Comparison of ENCODE assay signal across 7 cellular contexts in the genomic region with DNA sequence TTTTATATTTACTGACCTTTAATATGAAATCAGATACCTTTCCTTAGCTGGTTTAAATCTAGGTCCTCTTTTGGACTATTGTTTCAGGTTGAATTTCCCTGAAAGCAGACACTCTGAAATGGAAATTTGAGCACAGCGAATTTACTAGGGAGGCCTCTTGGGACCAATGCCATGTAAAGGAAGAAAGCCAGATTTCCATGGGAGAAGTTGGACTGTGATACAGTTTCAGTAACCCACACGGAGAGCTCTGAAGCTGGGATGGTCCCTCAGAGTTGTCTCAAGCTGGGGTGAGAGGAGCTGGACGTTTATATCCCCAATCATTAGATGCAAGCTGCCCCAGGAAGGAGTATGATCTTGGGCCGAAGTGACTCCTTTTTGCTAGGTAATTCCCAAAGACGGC. TPM values are rescaled to one million over a fixed set of nuclear protein-coding genes. Genes with fewer than 3 reads are reported as not detected.
DNase-seq lines count a peak whose midpoint lies in the region; ATAC-seq, FAIRE-seq and TF ChIP-seq lines count a peak whose summit lies in the region.
"Not testable (repeated sequence)": the region's sequence is repeated elsewhere in the genome, so short reads cannot be mapped to it uniquely, and the experiment has no call there.

No MANE protein-coding gene starts in this region.

- CTCF ChIA-PET in PC-3 (lab: Charles Lee), result not testable (repeated sequence)

- ATAC-seq in PC-3, result peak; percentile 27; the same call in 1 of the 2 replicates
- ATAC-seq in left ventricle myocardium superior, result peak; percentile 62
- ATAC-seq in gastrocnemius medialis, result peak; percentile 36 to 88

- H3K14ac ChIP-seq in mesenchymal stem cell (ENCODE audit: low read length in 2 of 2), result not testable (repeated sequence)

- POLR2A ChIA-PET in PC-3 (lab: Charles Lee; ENCODE audit: unreplicated experiment), result not testable (repeated sequence)

- not testable (repeated sequence) for H4K20me1 ChIP-seq in PC-3 (ENCODE audit: low read length)

- intact Hi-C loops in PC-3 (cut with micrococcal nuclease), result loop anchor here (10.0 kb wide), 1 partner anchor 112 kb away; no protein-coding TSS in a partner anchor
- intact Hi-C loops in left ventricle myocardium superior (cut with micrococcal nuclease); gastrocnemius medialis (cut with DNase I; ENCODE audit: low total_unique reads): not testable (repeated sequence)

- not testable (repeated sequence) for H3K4ac ChIP-seq in mesenchymal stem cell (ENCODE audit: low read depth in 1 of 2, low read length in 2 of 2)

- H3K4me1 ChIP-seq in PC-3 (ENCODE audit: insufficient read depth, low read length); mesenchymal stem cell (ENCODE audit: control insufficient read depth, insufficient read depth, low read depth, low read length): not testable (repeated sequence)
- peaks cover 12 to 13% of the 10 kb centered on the region in 2 donors for H3K4me1 ChIP-seq in gastrocnemius medialis

- H3K23ac ChIP-seq in mesenchymal stem cell (ENCODE audit: low read length in 2 of 2), result not testable (repeated sequence)

- H3F3A ChIP-seq in PC-3 (ENCODE audit: low read length, unreplicated experiment), result not testable (repeated sequence)

- 100% methylated on average over 2 of the region's 5 CpGs for WGBS in mesenchymal stem cell

- H3K27ac ChIP-seq in PC-3 (ENCODE audit: low read length), result not testable (repeated sequence)
- peak overlapping the region; percentile 40 for H3K27ac ChIP-seq in mesenchymal stem cell (ENCODE audit: low read length, poor library complexity, severe bottlenecking)
- H3K27ac ChIP-seq in gastrocnemius medialis, result peak overlapping the region; percentile 7 to 55 (median 32)

- H3K18ac ChIP-seq in mesenchymal stem cell (ENCODE audit: low read depth in 1 of 2, low read length in 2 of 2), result not testable (repeated sequence)

- H2BK5ac ChIP-seq in mesenchymal stem cell (ENCODE audit: low read depth, low read length, poor library complexity, severe bottlenecking), result not testable (repeated sequence)

- H3K79me1 ChIP-seq in mesenchymal stem cell (replicated peaks; ENCODE audit: low read length, poor library complexity, severe bottlenecking), result not testable (repeated sequence)

- H3K36me3 ChIP-seq in PC-3 (ENCODE audit: low read depth, low read length); mesenchymal stem cell (ENCODE audit: control insufficient read depth in 1 of 2, insufficient read depth in 2 of 2, low read depth in 1 of 2, low read length in 2 of 2); gastrocnemius medialis: not testable (repeated sequence)

- not testable (repeated sequence) for H2BK15ac ChIP-seq in mesenchymal stem cell (ENCODE audit: low read depth, poor library complexity, severe bottlenecking)

- not testable (repeated sequence) for H3K4me3 ChIP-seq in PC-3 (ENCODE audit: low read length); mesenchymal stem cell (ENCODE audit: insufficient read depth in 1 of 2, low read depth in 1 of 2, low read length in 2 of 2); gastrocnemius medialis

- H2BK120ac ChIP-seq in mesenchymal stem cell (ENCODE audit: low read depth, low read length), result not testable (repeated sequence)

- in situ Hi-C loops in gastrocnemius medialis (cut with MboI; ENCODE audit: low sequenced_read_pairs in 4 of 4), result loop anchor here in 3 of 4 donors (25.0 kb wide), 1 partner anchor 299 kb away; a partner anchor contains a TSS

- H4K8ac ChIP-seq in mesenchymal stem cell (ENCODE audit: low read length), result not testable (repeated sequence)

- H3K9ac ChIP-seq in PC-3 (ENCODE audit: low read length); mesenchymal stem cell (ENCODE audit: low read length): not testable (repeated sequence)

- H3K9me3 ChIP-seq in PC-3 (ENCODE audit: low read length); mesenchymal stem cell (ENCODE audit: control insufficient read depth, low read length); gastrocnemius medialis: not testable (repeated sequence)

- not testable (repeated sequence) for TF ChIP-seq CTCF in PC-3 (conservative IDR thresholded peaks at IDR 0.05; ENCODE audit: low read depth, low read length); gastrocnemius medialis (IDR thresholded peaks at IDR 0.05 in 4 of 5, conservative IDR thresholded peaks at IDR 0.05 in 1 of 5)

- not testable (repeated sequence) for H3K4me2 ChIP-seq in PC-3 (ENCODE audit: low read length); mesenchymal stem cell (ENCODE audit: low read length, poor library complexity, severe bottlenecking)

- not testable (repeated sequence) for H2BK12ac ChIP-seq in mesenchymal stem cell (ENCODE audit: low read length in 2 of 2)

- not testable (repeated sequence) for H3K27me3 ChIP-seq in PC-3 (ENCODE audit: low read length); mesenchymal stem cell (ENCODE audit: control insufficient read depth in 1 of 2, insufficient read depth in 1 of 2, low read length in 2 of 2); gastrocnemius medialis

- H3K9me2 ChIP-seq in PC-3 (replicated peaks; ENCODE audit: low read length), result not testable (repeated sequence)

- FAIRE-seq in GM12892 (lab: Jason Lieb, UNC), result peak; percentile 53

- not testable (repeated sequence) for TF ChIP-seq POLR2A in GM12892 (IDR thresholded peaks at IDR 0.05; ENCODE audit: low read depth, low read length); gastrocnemius medialis (IDR thresholded peaks at IDR 0.05)

- H3K79me2 ChIP-seq in PC-3 (ENCODE audit: low read length), result not testable (repeated sequence)

- not testable (repeated sequence) for BruUV-seq in PC-3 (replicated peaks; lab: Mats Ljungman, UMichigan)

- H4K91ac ChIP-seq in mesenchymal stem cell (ENCODE audit: low read length), result not testable (repeated sequence)

- H2AFZ ChIP-seq in PC-3 (ENCODE audit: low read length); mesenchymal stem cell (ENCODE audit: low read depth, low read length): not testable (repeated sequence)

- DNase-seq in GM12892 (ENCODE audit: insufficient read length); PC-3; left ventricle myocardium superior; mesenchymal stem cell; gastrocnemius medialis: not testable (repeated sequence)
- DNase-seq in NCI-H2107 treated with DMSO at 0.1 percent for 48 hours (lab: John Stamatoyannopoulos, UW; ENCODE audit: unreplicated experiment) (peak; percentile 31), fibroblast of gingiva (ENCODE audit: low read depth) (peak; percentile 9)

- H2AK5ac ChIP-seq in mesenchymal stem cell (ENCODE audit: low read length, severe bottlenecking), result not testable (repeated sequence)

RNA-seq across cellular contexts. Expression of a gene that starts 14.5 kb away (rescaled TPM):
- polyA plus RNA-seq in GM12892 (2012; ENCODE audit: missing spikeins), result 7.7 TPM
- total RNA-seq in PC-3 (2014; rRNA removed) (10.0 and 12.8 TPM in 2 replicates), left ventricle myocardium superior (9.3 TPM), gastrocnemius medialis (10 to 100 TPM in 3 of 4 donors, 1 to 10 TPM in 1; 9.9 to 28.0 (median 18.9) TPM)
- 2.0 TPM for polyA plus RNA-seq in mesenchymal stem cell (2013, experiment 1 of 2)
- 2.1 TPM for polyA plus RNA-seq in mesenchymal stem cell (2013, experiment 2 of 2)
